ENCODE assay signal across 13 cellular contexts in the genomic region with DNA sequence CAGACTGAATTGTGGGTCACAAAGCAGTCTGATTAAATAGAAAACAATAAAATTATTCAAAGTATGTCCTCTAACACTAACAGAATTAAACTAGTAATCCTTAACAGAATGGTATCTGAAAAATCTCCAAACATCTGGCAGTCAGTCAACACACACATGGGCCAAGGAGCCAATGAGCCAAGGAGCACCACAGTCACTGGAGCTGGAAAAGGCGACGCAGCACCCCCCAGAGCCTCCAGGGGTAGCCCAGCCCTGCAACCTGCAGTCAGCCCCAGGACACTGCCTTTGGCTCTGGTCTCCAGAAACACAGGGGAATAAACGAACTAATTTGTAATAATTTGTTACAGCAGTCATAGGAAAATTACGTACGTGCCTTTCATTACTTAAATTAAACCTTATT. TPM values are rescaled to one million over a fixed set of nuclear protein-coding genes. Genes with fewer than 3 reads are reported as not detected.
A peak's percentile ranks its signal among the peaks of the same experiment; 100 is the strongest.
DNase-seq lines count a peak whose midpoint lies in the region; ATAC-seq and TF ChIP-seq lines count a peak whose summit lies in the region.
"Had no signal": no experiment of that assay in that cellular context is flagged by ENCODE, and none has a peak within 500 bp of the region (broad histone marks: within the 10 kb centered on the region; RNA-seq: fewer than 3 reads in every experiment).

No MANE protein-coding gene starts in this region.

- in situ Hi-C loops in transverse colon (cut with MboI; ENCODE audit: low pct_ligation_motif_present in 1 of 4, low pct_unique_long_range_greater_than_20kb in 1 of 4, low sequenced_read_pairs in 3 of 4) = no loop called here

- TF ChIP-seq EP300 in transverse colon (IDR thresholded peaks at IDR 0.05; ENCODE audit: low read depth) = no peak

- H3K9me3 ChIP-seq in WERI-Rb-1 (ENCODE audit: severe bottlenecking) (no peaks in the 10 kb centered on the region), transverse colon (no peaks in the 10 kb centered on the region)

- ATAC-seq in GM18861 (IDR thresholded peaks at IDR 0.05; ENCODE audit: unreplicated experiment) = no peak
- no peak for ATAC-seq in stimulated activated effector memory CD8-positive, alpha-beta T cell treated with anti-CD3 and anti-CD28 coated beads, Interleukin-12 subunit alpha, Interleukin-12 subunit beta, amount 100 ng/mL, for 72 hours

- H3K36me3 Mint-ChIP-seq in activated T-cell treated with anti-CD3 and anti-CD28 coated beads, Interleukin-2, amount 50 U/mL, for 24 hours (ENCODE audit: low read depth) = peaks cover 25% of the 10 kb centered on the region
- peaks cover 11% of the 10 kb centered on the region for H3K36me3 Mint-ChIP-seq in stimulated activated effector memory CD8-positive, alpha-beta T cell treated with anti-CD3 and anti-CD28 coated beads, Interleukin-12 subunit alpha, Interleukin-12 subunit beta, amount 100 ng/mL, for 72 hours

- peaks cover 5% of the 10 kb centered on the region for H3K36me3 ChIP-seq in WERI-Rb-1
- no peaks in the 10 kb centered on the region for H3K36me3 ChIP-seq in transverse colon

- DNase-seq in activated T-cell treated with anti-CD3 and anti-CD28 coated beads, Interleukin-2, amount 50 U/mL, for 24 hours = no peak
- DNase-seq in activated T-cell treated with anti-CD3 and anti-CD28 coated beads, Interleukin-2, amount 50 U/mL, for 48 hours = no peak
- DNase-seq in WERI-Rb-1 (no peak), fibroblast of villous mesenchyme (ENCODE audit: low read depth) (peak; percentile 47), transverse colon (no peak)
- DNase-seq in stimulated activated CD4-positive, alpha-beta T cell treated with anti-CD3 and anti-CD28 coated beads, Interleukin-1b, Interleukin-23, amount 100 ng/mL, for 48 hours = no peak
- DNase-seq in stimulated activated effector memory CD8-positive, alpha-beta T cell treated with anti-CD3 and anti-CD28 coated beads, Interleukin-12 subunit alpha, Interleukin-12 subunit beta, amount 100 ng/mL, for 72 hours (ENCODE audit: low spot score in 2 of 2) = no peak
- DNase-seq: effector memory CD4-positive, alpha-beta T cell; immature natural killer cell; NCI-H1092; NCI-H446; T1000 had no signal

- no peaks in the 10 kb centered on the region for H3K27me3 Mint-ChIP-seq in activated T-cell treated with anti-CD3 and anti-CD28 coated beads, Interleukin-2, amount 50 U/mL, for 24 hours

- no peak overlapping the region for H3K27ac ChIP-seq in WERI-Rb-1
- peak overlapping the region; percentile 39 to 54 (median 50) for H3K27ac ChIP-seq in transverse colon

- peaks cover 8% of the 10 kb centered on the region for H3K9me3 Mint-ChIP-seq in activated T-cell treated with anti-CD3 and anti-CD28 coated beads, Interleukin-2, amount 50 U/mL, for 24 hours
- no peaks in the 10 kb centered on the region for H3K9me3 Mint-ChIP-seq in stimulated activated effector memory CD8-positive, alpha-beta T cell treated with anti-CD3 and anti-CD28 coated beads, Interleukin-12 subunit alpha, Interleukin-12 subunit beta, amount 100 ng/mL, for 72 hours
- H3K9me3 Mint-ChIP-seq: immature natural killer cell had no signal

- TF ChIP-seq CTCF in WERI-Rb-1 (IDR thresholded peaks at IDR 0.05; ENCODE audit: low read depth, low read length) (peak; percentile 15; the same call in 1 of the 2 replicates), fibroblast of villous mesenchyme (IDR thresholded peaks at IDR 0.05; ENCODE audit: insufficient read depth, low read depth, low read length) (no peak), transverse colon (IDR thresholded peaks at IDR 0.05) (no peak)

- TF ChIP-seq POLR2A in transverse colon (IDR thresholded peaks at IDR 0.05) = no peak

- WGBS in transverse colon (ENCODE audit: low coverage in 1 of 2), 2 donors = 82 to 87% methylated on average over 5 of the region's 5 CpGs

- H3K4me1 ChIP-seq in transverse colon = peaks cover 0 to 36% (median 15%) of the 10 kb centered on the region in 4 donors

- H3K4me3 Mint-ChIP-seq in activated T-cell treated with anti-CD3 and anti-CD28 coated beads, Interleukin-2, amount 50 U/mL, for 24 hours = no peak overlapping the region
- no peak overlapping the region for H3K4me3 Mint-ChIP-seq in stimulated activated effector memory CD8-positive, alpha-beta T cell treated with anti-CD3 and anti-CD28 coated beads, Interleukin-12 subunit alpha, Interleukin-12 subunit beta, amount 100 ng/mL, for 72 hours

- intact Hi-C loops in transverse colon (cut with DNase I; ENCODE audit: low total_unique reads) = no loop called here

- no peak overlapping the region for H3K4me3 ChIP-seq in WERI-Rb-1 (ENCODE audit: low read depth, low read length)
- no peak overlapping the region for H3K4me3 ChIP-seq in fibroblast of villous mesenchyme (ENCODE audit: low read depth, low read length)
- H3K4me3 ChIP-seq in transverse colon = no peak overlapping the region

- no peaks in the 10 kb centered on the region for H3K27me3 ChIP-seq in WERI-Rb-1 (ENCODE audit: insufficient read depth, low read depth, severe bottlenecking)
- H3K27me3 ChIP-seq in transverse colon = no peaks in the 10 kb centered on the region

- H3K27ac Mint-ChIP-seq in activated T-cell treated with anti-CD3 and anti-CD28 coated beads, Interleukin-2, amount 50 U/mL, for 24 hours = peak overlapping the region; percentile 54
- no peak overlapping the region for H3K27ac Mint-ChIP-seq in stimulated activated effector memory CD8-positive, alpha-beta T cell treated with anti-CD3 and anti-CD28 coated beads, Interleukin-12 subunit alpha, Interleukin-12 subunit beta, amount 100 ng/mL, for 72 hours

- H3K4me1 Mint-ChIP-seq in activated T-cell treated with anti-CD3 and anti-CD28 coated beads, Interleukin-2, amount 50 U/mL, for 24 hours (ENCODE audit: low read depth) = peaks cover 75% of the 10 kb centered on the region
- H3K4me1 Mint-ChIP-seq in stimulated activated effector memory CD8-positive, alpha-beta T cell treated with anti-CD3 and anti-CD28 coated beads, Interleukin-12 subunit alpha, Interleukin-12 subunit beta, amount 100 ng/mL, for 72 hours = peaks cover 57% of the 10 kb centered on the region

RNA-seq across cellular contexts. Expression of gene TUBGCP3, which starts 12.3 kb away (rescaled TPM):
- total RNA-seq in fibroblast of villous mesenchyme (15.5 and 18.4 TPM in 2 replicates), transverse colon (10 to 100 TPM; 23.3 to 43.6 (median 30.0) TPM)
